Comparison of ENCODE assay signal across 9 cellular contexts in genomic region chr4:34720563-34720962, GRCh38.
DNase-seq lines count a peak whose midpoint lies in the region; ATAC-seq and TF ChIP-seq lines count a peak whose summit lies in the region.
"Had no signal": no experiment of that assay in that cellular context is flagged by ENCODE, and none has a peak within 500 bp of the region (broad histone marks: within the 10 kb centered on the region; RNA-seq: fewer than 3 reads in every experiment).

No MANE protein-coding gene starts in this region.

- H3K27me3 ChIP-seq in NT2/D1 (ENCODE audit: insufficient read depth, insufficient read length), result no peaks in the 10 kb centered on the region

- ATAC-seq in GM21526 (IDR thresholded peaks at IDR 0.05; ENCODE audit: low FRiP score, unreplicated experiment) (no peak), GM21423 (IDR thresholded peaks at IDR 0.05; ENCODE audit: unreplicated experiment) (no peak)

- no peak overlapping the region for H3K9ac ChIP-seq in NT2/D1 (ENCODE audit: insufficient read length, low read depth)

- no peak overlapping the region for H3K4me3 Mint-ChIP-seq in activated T-helper 1 cell treated with anti-CD3 and anti-CD28 coated beads, Interleukin-12 subunit alpha, Interleukin-12 subunit beta, Interleukin-2, Interleukin-4 antibody, amounts not matched to agents 30 ng/mL and 10 ng/mL and 1 ng/mL, durations not matched to agents 14 hours and 24 hours and 36 hours

- H3K27me3 Mint-ChIP-seq in activated T-helper 1 cell treated with anti-CD3 and anti-CD28 coated beads, Interleukin-12 subunit alpha, Interleukin-12 subunit beta, Interleukin-2, Interleukin-4 antibody, amounts not matched to agents 30 ng/mL and 10 ng/mL and 1 ng/mL, durations not matched to agents 14 hours and 24 hours and 36 hours (ENCODE audit: insufficient read depth), result no peaks in the 10 kb centered on the region

- no peaks in the 10 kb centered on the region for H3K9me3 ChIP-seq in NT2/D1 (ENCODE audit: insufficient read depth, low read length)
- H3K9me3 ChIP-seq: HAP-1 had no signal

- no peaks in the 10 kb centered on the region for H3K36me3 Mint-ChIP-seq in activated T-helper 1 cell treated with anti-CD3 and anti-CD28 coated beads, Interleukin-12 subunit alpha, Interleukin-12 subunit beta, Interleukin-2, Interleukin-4 antibody, amounts not matched to agents 30 ng/mL and 10 ng/mL and 1 ng/mL, durations not matched to agents 14 hours and 24 hours and 36 hours (ENCODE audit: low read depth)

- peak; percentile 1 to 25 for DNase-seq in AML-193 (lab: John Stamatoyannopoulos, UW)
- DNase-seq in HEK293T (ENCODE audit: extremely low spot score), result peak; percentile 3
- DNase-seq in NT2/D1 (ENCODE audit: low read depth, low spot score), result peak; percentile 13
- DNase-seq in fibroblast of pulmonary artery (ENCODE audit: low read depth), result peak; percentile 74
- DNase-seq in HUDEP-2 (lab: John Stamatoyannopoulos, UW; ENCODE audit: unreplicated experiment in 76 of 76), result no peak
- no peak for DNase-seq in activated T-helper 1 cell treated with anti-CD3 and anti-CD28 coated beads, Interleukin-12 subunit alpha, Interleukin-12 subunit beta, Interleukin-2, Interleukin-4 antibody, amounts not matched to agents 30 ng/mL and 10 ng/mL and 1 ng/mL, durations not matched to agents 14 hours and 24 hours and 36 hours (ENCODE audit: low spot score)

- no peaks in the 10 kb centered on the region for H3K4me1 Mint-ChIP-seq in activated T-helper 1 cell treated with anti-CD3 and anti-CD28 coated beads, Interleukin-12 subunit alpha, Interleukin-12 subunit beta, Interleukin-2, Interleukin-4 antibody, amounts not matched to agents 30 ng/mL and 10 ng/mL and 1 ng/mL, durations not matched to agents 14 hours and 24 hours and 36 hours (ENCODE audit: low read depth)

- CTCF ChIA-PET in HEK293T (lab: Yijun Ruan, JAX), result interaction anchor here (0.5 to 0.6 kb wide), 2 partner anchors 322 to 335 kb away, joined by 3 read pairs; no protein-coding TSS in a partner anchor

- intact Hi-C loops in activated T-helper 1 cell treated with anti-CD3 and anti-CD28 coated beads, Interleukin-12 subunit alpha, Interleukin-12 subunit beta, Interleukin-2, Interleukin-4 antibody, amounts not matched to agents 30 ng/mL and 10 ng/mL and 1 ng/mL, durations not matched to agents 14 hours and 24 hours and 36 hours (cut with micrococcal nuclease), result no loop called here

- no peak overlapping the region for H3K4me3 ChIP-seq in NT2/D1 (ENCODE audit: insufficient read length, low read depth)
- no peak overlapping the region for H3K4me3 ChIP-seq in fibroblast of pulmonary artery (replicated peaks; ENCODE audit: low read depth, low read length)
- H3K4me3 ChIP-seq: HAP-1 had no signal

- H3K9me3 Mint-ChIP-seq in activated T-helper 1 cell treated with anti-CD3 and anti-CD28 coated beads, Interleukin-12 subunit alpha, Interleukin-12 subunit beta, Interleukin-2, Interleukin-4 antibody, amounts not matched to agents 30 ng/mL and 10 ng/mL and 1 ng/mL, durations not matched to agents 14 hours and 24 hours and 36 hours, result no peaks in the 10 kb centered on the region

- H3K36me3 ChIP-seq in NT2/D1 (ENCODE audit: insufficient read depth, insufficient read length, low read length), result no peaks in the 10 kb centered on the region
- H3K36me3 ChIP-seq: HAP-1 had no signal

- POLR2A ChIA-PET in HEK293T (lab: Yijun Ruan, JAX), result no interaction called here

- peak; percentile 69 for TF ChIP-seq CTCF in fibroblast of pulmonary artery (IDR thresholded peaks at IDR 0.05; ENCODE audit: low read length, missing control alignments)

- no peak overlapping the region for H3K27ac Mint-ChIP-seq in activated T-helper 1 cell treated with anti-CD3 and anti-CD28 coated beads, Interleukin-12 subunit alpha, Interleukin-12 subunit beta, Interleukin-2, Interleukin-4 antibody, amounts not matched to agents 30 ng/mL and 10 ng/mL and 1 ng/mL, durations not matched to agents 14 hours and 24 hours and 36 hours

- H3K4me1 ChIP-seq in NT2/D1 (ENCODE audit: insufficient read depth, insufficient read length), result no peaks in the 10 kb centered on the region

TF ChIP-seq in HEK293T, 16 proteins besides CTCF, POLR2A, EP300 and RAD21:
- TF ChIP-seq HDGF (IDR thresholded peaks at IDR 0.05; ENCODE audit: borderline replicate concordance) (no peak), ARNT (IDR thresholded peaks at IDR 0.05) (no peak), CTBP1 (IDR thresholded peaks at IDR 0.05; ENCODE audit: borderline replicate concordance) (no peak)

Comparison
In these comparisons a context has a peak if more than half of its experiments do, and no peak if none do; other contexts are left out.
1. DNase-seq: peak in AML-193 (2 of 2), HEK293T (single experiment), NT2/D1 (single experiment) and fibroblast of pulmonary artery (single experiment); none in HUDEP-2 (0 of 76) and activated T-helper 1 cell treated with anti-CD3 and anti-CD28 coated beads, Interleukin-12 subunit alpha, Interleukin-12 subunit beta, Interleukin-2, Interleukin-4 antibody, amounts not matched to agents 30 ng/mL and 10 ng/mL and 1 ng/mL, durations not matched to agents 14 hours and 24 hours and 36 hours (single experiment).